ENCODE assay signal across 8 cellular contexts in genomic region chr3:186930143-186930638, GRCh38. TPM values are rescaled to one million over a fixed set of nuclear protein-coding genes. Genes with fewer than 3 reads are reported as not detected.
DNase-seq lines count a peak whose midpoint lies in the region; ATAC-seq lines count a peak whose summit lies in the region.

A gene with protein sequence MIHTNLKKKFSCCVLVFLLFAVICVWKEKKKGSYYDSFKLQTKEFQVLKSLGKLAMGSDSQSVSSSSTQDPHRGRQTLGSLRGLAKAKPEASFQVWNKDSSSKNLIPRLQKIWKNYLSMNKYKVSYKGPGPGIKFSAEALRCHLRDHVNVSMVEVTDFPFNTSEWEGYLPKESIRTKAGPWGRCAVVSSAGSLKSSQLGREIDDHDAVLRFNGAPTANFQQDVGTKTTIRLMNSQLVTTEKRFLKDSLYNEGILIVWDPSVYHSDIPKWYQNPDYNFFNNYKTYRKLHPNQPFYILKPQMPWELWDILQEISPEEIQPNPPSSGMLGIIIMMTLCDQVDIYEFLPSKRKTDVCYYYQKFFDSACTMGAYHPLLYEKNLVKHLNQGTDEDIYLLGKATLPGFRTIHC (plus strand): TSS chr3:186930526. CDS start chr3:187042704, 112,178 bp downstream.

- DNase-seq in CD4-positive, alpha-beta memory T cell = peak; percentile 55 to 74 (median 59)
- DNase-seq in anterior cingulate cortex (lab: John Stamatoyannopoulos, UW) (peak in 51 of 58 donors; percentile 23 to 79 (median 46)), hepatic stellate cell (ENCODE audit: low spot score) (peak; percentile 69), renal cortical epithelial cell (ENCODE audit: low read depth) (no peak), NCI-H2107 (lab: John Stamatoyannopoulos, UW) (no peak)

- peak within 1 kb of the TSS; percentile 85 to 92 for H3K4me3 ChIP-seq in CD4-positive, alpha-beta memory T cell (ENCODE audit: low read length in 2 of 2)
- peak within 1 kb of the TSS; percentile 82 for H3K4me3 ChIP-seq in HUES6 (ENCODE audit: low read depth, low read length)

- peak within 1 kb of the TSS; percentile 81 for H3K27ac ChIP-seq in CD4-positive, alpha-beta memory T cell (ENCODE audit: low read depth, low read length)
- peak within 1 kb of the TSS; percentile 85 for H3K27ac ChIP-seq in HUES6 (ENCODE audit: low read depth, low read length)

- peak within 1 kb of the TSS; percentile 90 to 98 (median 96) for H3K27ac Mint-ChIP-seq in CD4-positive, alpha-beta memory T cell

- POLR2A ChIA-PET in CD4-positive, alpha-beta memory T cell (lab: Charles Lee; ENCODE audit: partially characterized antibody) = interaction anchor here (0.6 to 6.1 kb wide), 24 partner anchors 8 to 994 kb away, joined by 3 to 136 read pairs (median 14); partner anchors contain the start of genes EIF4A2 and RPL39L

- H3K9me3 ChIP-seq in CD4-positive, alpha-beta memory T cell (ENCODE audit: control insufficient read depth in 1 of 2, low read length in 2 of 2) = no peaks in the 10 kb centered on the region
- H3K9me3 ChIP-seq in HUES6 (ENCODE audit: control insufficient read depth, insufficient read depth, low read depth, low read length) = no peaks in the 10 kb centered on the region

- peak within 1 kb of the TSS; percentile 90 for H3K9ac ChIP-seq in HUES6 (ENCODE audit: low read length)

- intact Hi-C loops in CD4-positive, alpha-beta memory T cell (cut with micrococcal nuclease) = loop anchor here (2.0 to 5.0 kb wide), 4 partner anchors 29 to 237 kb away; no protein-coding TSS in a partner anchor
- intact Hi-C loops in T-helper 1 cell treated with Interleukin-12 subunit alpha and Interleukin-12 subunit beta and Interleukin-4 antibody, amounts not matched to agents 30 ng/mL and 1 ng/mL, for 36 hours (cut with micrococcal nuclease) = loop anchor here (1.0 kb wide), 3 partner anchors 48 to 209 kb away; partner anchors contain the start of gene RPL39L

- peak within 1 kb of the TSS; percentile 91 to 100 (median 99) for H3K4me3 Mint-ChIP-seq in CD4-positive, alpha-beta memory T cell

- ATAC-seq in GM19467 (IDR thresholded peaks at IDR 0.05; ENCODE audit: unreplicated experiment) = peak; percentile 52

- peaks cover 26 to 41% of the 10 kb centered on the region in 2 donors for H3K36me3 Mint-ChIP-seq in CD4-positive, alpha-beta memory T cell

- peaks cover 31% of the 10 kb centered on the region for H3K4me1 ChIP-seq in CD4-positive, alpha-beta memory T cell (ENCODE audit: insufficient read depth, low read length)
- H3K4me1 ChIP-seq in HUES6 (ENCODE audit: control insufficient read depth, insufficient read depth, low read length) = peaks cover 29% of the 10 kb centered on the region

- CTCF ChIA-PET in CD4-positive, alpha-beta memory T cell (lab: Charles Lee; ENCODE audit: partially characterized antibody) = interaction anchor here (1.1 to 12.6 kb wide), 10 partner anchors 8 to 235 kb away, joined by 5 to 184 read pairs (median 12); no protein-coding TSS in a partner anchor

- H3K4me1 Mint-ChIP-seq in CD4-positive, alpha-beta memory T cell = peaks cover 18 to 52% (median 33%) of the 10 kb centered on the region in 4 donors

- peaks cover 10% of the 10 kb centered on the region for H3K36me3 ChIP-seq in CD4-positive, alpha-beta memory T cell (ENCODE audit: insufficient read depth, low read length)
- H3K36me3 ChIP-seq in HUES6 (ENCODE audit: control insufficient read depth, insufficient read depth, low read length) = peaks cover 18% of the 10 kb centered on the region

- no peaks in the 10 kb centered on the region for H3K27me3 Mint-ChIP-seq in CD4-positive, alpha-beta memory T cell

- peaks cover 0 to 4% (median 0%) of the 10 kb centered on the region in 8 donors for H3K9me3 Mint-ChIP-seq in CD4-positive, alpha-beta memory T cell

- no peaks in the 10 kb centered on the region for H3K27me3 ChIP-seq in CD4-positive, alpha-beta memory T cell (ENCODE audit: insufficient read depth, low read length)
- H3K27me3 ChIP-seq in HUES6 (ENCODE audit: control insufficient read depth, insufficient read depth, low read length) = 0 out of 2 replicates have a peak, but pooled peaks cover 3% of the 10 kb centered on the region

RNA-seq across cellular contexts. Expression of the gene that starts here (rescaled TPM):
- total RNA-seq in CD4-positive, alpha-beta memory T cell = 100 to 1,000 TPM; 222 to 232 TPM
- polyA plus RNA-seq in CD4-positive, alpha-beta memory T cell = 100 to 1,000 TPM; 165 to 172 TPM
- 175 and 191 TPM in 2 replicates for total RNA-seq in T-helper 1 cell treated with Interleukin-12 subunit alpha and Interleukin-12 subunit beta and Interleukin-4 antibody, amounts not matched to agents 30 ng/mL and 1 ng/mL, for 36 hours
- total RNA-seq in renal cortical epithelial cell = 14.6 and 40.3 TPM in 2 replicates

Comparison
In these comparisons a context has a peak if more than half of its experiments do, and no peak if none do; other contexts are left out.
1. DNase-seq: peak in CD4-positive, alpha-beta memory T cell (5 of 5), anterior cingulate cortex (51 of 58) and hepatic stellate cell (single experiment); none in renal cortical epithelial cell (single experiment) and NCI-H2107 (single experiment).